In the genomic region with DNA sequence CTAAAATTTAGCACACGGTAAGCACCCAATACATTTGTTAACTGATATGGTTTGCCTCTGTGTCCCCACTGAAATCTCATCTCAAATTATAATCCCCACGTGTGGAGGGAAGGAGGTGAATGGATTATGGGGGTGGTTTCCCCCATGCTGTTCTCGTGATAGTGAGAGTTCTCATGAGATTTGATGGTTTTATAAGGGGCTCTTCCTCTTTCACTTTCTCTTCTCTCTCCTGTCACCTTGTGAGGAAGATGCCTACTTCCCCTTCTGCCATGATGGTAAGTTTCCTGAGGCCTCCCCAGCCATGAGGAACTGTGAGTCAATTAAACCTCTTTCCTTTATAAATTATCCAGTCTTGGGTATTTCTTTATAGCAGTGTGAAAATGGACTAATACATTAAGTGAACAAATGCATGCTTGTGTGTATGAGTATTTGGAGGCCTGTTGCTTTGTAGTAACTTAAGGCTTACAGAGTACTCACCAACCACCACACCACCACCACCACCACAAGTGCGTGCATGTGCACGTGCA, we compare ENCODE assay signal across 16 cellular contexts.
A peak's percentile ranks its signal among the peaks of the same experiment; 100 is the strongest.
DNase-seq lines count a peak whose midpoint lies in the region; ATAC-seq and TF ChIP-seq lines count a peak whose summit lies in the region.
"Had no signal": no experiment of that assay in that cellular context is flagged by ENCODE, and none has a peak within 500 bp of the region (broad histone marks: within the 10 kb centered on the region; RNA-seq: fewer than 3 reads in every experiment).

No MANE protein-coding gene starts in this region.

- H3K4me1 Mint-ChIP-seq in memory B cell (peaks cover 5% of the 10 kb centered on the region), natural killer cell (no peaks in the 10 kb centered on the region), mesothelial cell of epicardium (peaks cover 11% of the 10 kb centered on the region)

- peaks cover 3% of the 10 kb centered on the region for H3K27me3 Mint-ChIP-seq in memory B cell
- H3K27me3 Mint-ChIP-seq in natural killer cell (ENCODE audit: low read depth in 2 of 2) = peaks cover 15 to 41% of the 10 kb centered on the region in 2 donors
- H3K27me3 Mint-ChIP-seq in mesothelial cell of epicardium (ENCODE audit: low read depth) = peaks cover 36% of the 10 kb centered on the region

- intact Hi-C loops in natural killer cell (cut with micrococcal nuclease) = no loop called here

- peak; percentile 12 for DNase-seq in NCI-H748 (lab: John Stamatoyannopoulos, UW; ENCODE audit: unreplicated experiment)
- no peak for DNase-seq in NCI-H748 treated with DMSO at 0.1 percent for 48 hours (lab: John Stamatoyannopoulos, UW)
- peak; percentile 10 for DNase-seq in M059J (ENCODE audit: low read depth)
- peak; percentile 46 for DNase-seq in RPMI7951 (ENCODE audit: low read depth)
- DNase-seq in memory B cell (ENCODE audit: low spot score in 2 of 2) = peak in 1 of 2 donors; percentile 9
- DNase-seq in natural killer cell = no peak
- DNase-seq in NCI-H2227 treated with DMSO at 0.1 percent for 48 hours (lab: John Stamatoyannopoulos, UW) = no peak
- DNase-seq in mesothelial cell of epicardium (ENCODE audit: low spot score in 2 of 2, unreplicated experiment in 2 of 2) = no peak
- DNase-seq: anterior cingulate cortex; central memory CD4-positive, alpha-beta T cell; GM23248; mucosa of descending colon; thyroid gland had no signal

- TF ChIP-seq CTCF in natural killer cell (IDR thresholded peaks at IDR 0.05) (no peak), mesothelial cell of epicardium (IDR thresholded peaks at IDR 0.05; ENCODE audit: unreplicated experiment) (no peak)

- H3K4me3 Mint-ChIP-seq in memory B cell = peak overlapping the region; percentile 28
- no peak overlapping the region for H3K4me3 Mint-ChIP-seq in natural killer cell
- H3K4me3 Mint-ChIP-seq in mesothelial cell of epicardium = no peak overlapping the region
- H3K4me3 Mint-ChIP-seq: T-helper 1 cell treated with Interleukin-12 subunit alpha and Interleukin-12 subunit beta and Interleukin-4 antibody, amounts not matched to agents 30 μg/mL and 1 μg/mL, for 36 hours had no signal

- ATAC-seq in memory B cell (ENCODE audit: low read depth) (peak; percentile 73), natural killer cell (no peak)
- ATAC-seq: activated CD4-positive, CD25-positive, alpha-beta regulatory T cell treated with anti-CD3 and anti-CD28 coated beads, Interleukin-2, amount 50 U/mL, for 24 hours; esophagus mucosa; mucosa of descending colon had no signal

- H3K27ac Mint-ChIP-seq in memory B cell (peak overlapping the region; percentile 45), natural killer cell (no peak overlapping the region), mesothelial cell of epicardium (no peak overlapping the region)
- H3K27ac Mint-ChIP-seq: T-helper 1 cell treated with Interleukin-12 subunit alpha and Interleukin-12 subunit beta and Interleukin-4 antibody, amounts not matched to agents 30 μg/mL and 1 μg/mL, for 36 hours had no signal

- H3K36me3 Mint-ChIP-seq in memory B cell (peaks cover 5% of the 10 kb centered on the region), natural killer cell (no peaks in the 10 kb centered on the region), mesothelial cell of epicardium (no peaks in the 10 kb centered on the region)

- H3K9me3 Mint-ChIP-seq in memory B cell (peaks cover 16% of the 10 kb centered on the region), natural killer cell (peaks cover 0 to 3% of the 10 kb centered on the region in 2 donors), mesothelial cell of epicardium (peaks cover 8% of the 10 kb centered on the region)
- H3K9me3 Mint-ChIP-seq: T-helper 1 cell treated with Interleukin-12 subunit alpha and Interleukin-12 subunit beta and Interleukin-4 antibody, amounts not matched to agents 30 μg/mL and 1 μg/mL, for 36 hours had no signal

Comparison
In these comparisons a context has a peak if more than half of its experiments do, and no peak if none do; other contexts are left out.
1. DNase-seq: peak in NCI-H748 (single experiment), M059J (single experiment) and RPMI7951 (single experiment); none in NCI-H748 treated with DMSO at 0.1 percent for 48 hours (single experiment), natural killer cell (single experiment), NCI-H2227 treated with DMSO at 0.1 percent for 48 hours (single experiment) and mesothelial cell of epicardium (0 of 2).